Comparison of ENCODE assay signal across 8 cellular contexts in the genomic region with DNA sequence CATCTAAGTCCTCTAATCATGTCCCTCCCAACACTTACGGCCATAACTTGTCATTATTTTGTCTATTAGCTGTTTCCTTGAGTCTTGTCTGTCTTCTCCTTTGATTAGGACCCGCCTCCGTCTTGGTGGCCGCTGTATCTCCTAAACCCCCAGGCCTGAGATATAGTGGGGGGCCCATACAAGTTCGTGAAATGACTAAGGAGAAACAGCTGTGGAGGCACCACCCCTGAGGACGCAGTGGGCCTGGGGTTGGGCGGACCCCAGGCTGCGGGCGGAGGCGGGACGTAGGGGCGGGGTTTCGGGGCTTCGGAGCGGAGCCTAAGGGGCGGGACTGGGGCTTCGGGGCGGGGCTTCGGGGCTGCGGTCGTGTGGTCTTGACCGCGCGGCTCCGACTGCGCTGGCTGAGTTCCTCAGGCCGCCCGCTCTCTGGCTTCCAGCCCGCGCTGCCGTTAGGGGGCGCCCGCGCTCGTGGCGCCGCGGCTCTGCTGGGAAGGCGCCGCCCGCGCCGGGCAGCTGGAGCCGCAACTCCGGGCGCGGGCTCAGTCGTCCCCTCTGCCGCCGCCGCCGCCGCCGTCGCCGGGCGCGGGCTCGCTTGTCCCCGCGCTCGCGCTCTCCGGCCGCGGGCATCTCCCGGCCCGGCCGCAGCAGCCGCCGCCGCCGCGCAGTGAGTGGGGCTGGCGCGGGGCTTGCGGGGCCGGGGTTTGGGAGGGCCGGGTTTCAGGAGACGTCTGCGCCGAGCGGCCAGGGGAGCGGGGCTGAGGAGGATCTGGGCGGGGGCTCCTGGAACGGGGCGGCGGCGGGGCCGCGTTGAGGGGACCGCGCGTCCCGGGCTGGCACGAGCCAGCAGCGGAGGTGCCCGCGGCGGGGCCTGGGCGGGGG. TPM values are rescaled to one million over a fixed set of nuclear protein-coding genes. Genes with fewer than 3 reads are reported as not detected.
DNase-seq lines count a peak whose midpoint lies in the region; ATAC-seq and TF ChIP-seq lines count a peak whose summit lies in the region.

A gene (plus strand): TSS at position 591 of the 879 bp plus-strand sequence. CDS start 6,660 bp downstream, outside the sequence.

- H3F3A ChIP-seq in PC-3 (ENCODE audit: low read length, unreplicated experiment) = no peaks in the 10 kb centered on the region

- H2AFZ ChIP-seq in PC-3 (ENCODE audit: low read length) = peak within 1 kb of the TSS; percentile 93

- intact Hi-C loops in PC-3 (cut with micrococcal nuclease) = loop anchor here (1.0 kb wide), 5 partner anchors 20 to 159 kb away; a partner anchor contains a TSS

- H3K27ac ChIP-seq in PC-3 (ENCODE audit: low read length) = no peak within 1 kb of the TSS

- H4K20me1 ChIP-seq in PC-3 (ENCODE audit: low read length) = no peaks in the 10 kb centered on the region

- H3K4me3 ChIP-seq in PC-3 (ENCODE audit: low read length) = peak within 1 kb of the TSS; percentile 91

- no peaks in the 10 kb centered on the region for H3K36me3 ChIP-seq in PC-3 (ENCODE audit: low read depth, low read length)

- H3K4me2 ChIP-seq in PC-3 (ENCODE audit: low read length) = peak within 1 kb of the TSS; percentile 93

- peaks cover 40% of the 10 kb centered on the region for H3K4me1 ChIP-seq in PC-3 (ENCODE audit: insufficient read depth, low read length)

- no peaks in the 10 kb centered on the region for H3K9me2 ChIP-seq in PC-3 (replicated peaks; ENCODE audit: low read length)

- H3K79me2 ChIP-seq in PC-3 (ENCODE audit: low read length) = peaks cover 45% of the 10 kb centered on the region

- H3K9me3 ChIP-seq in PC-3 (ENCODE audit: low read length) = no peaks in the 10 kb centered on the region

- CTCF ChIA-PET in PC-3 (lab: Charles Lee) = interaction anchor here (1.0 to 1.4 kb wide), 2 partner anchors 20 to 69 kb away, joined by 3 to 4 read pairs; no protein-coding TSS in a partner anchor

- TF ChIP-seq CTCF in PC-3 (conservative IDR thresholded peaks at IDR 0.05; ENCODE audit: low read depth, low read length) = peak; percentile 55

- POLR2A ChIA-PET in PC-3 (lab: Charles Lee; ENCODE audit: unreplicated experiment) = interaction anchor here (0.7 kb wide), 1 partner anchor 15 kb away, joined by 4 read pairs; no protein-coding TSS in a partner anchor

- H3K9ac ChIP-seq in PC-3 (ENCODE audit: low read length) = peak within 1 kb of the TSS; percentile 78

- no TSS peak for BruUV-seq in PC-3 (replicated peaks; lab: Mats Ljungman, UMichigan)

- ATAC-seq in GM21526 (IDR thresholded peaks at IDR 0.05; ENCODE audit: low FRiP score, unreplicated experiment) (peak; percentile 91), PC-3 (peak; percentile 83), esophagus mucosa (peak; percentile 94)

- no peaks in the 10 kb centered on the region for H3K27me3 ChIP-seq in PC-3 (ENCODE audit: low read length)

- peak; percentile 75 for DNase-seq in DMS114 treated with DMSO at 0.1 percent for 48 hours (lab: John Stamatoyannopoulos, UW; ENCODE audit: unreplicated experiment)
- DNase-seq in HuH-7.5 (ENCODE audit: low spot score) = peak; percentile 33
- DNase-seq in PC-3 = peak; percentile 97
- DNase-seq in activated T-cell treated with anti-CD3 and anti-CD28 coated beads, Interleukin-2, amount 50 U/mL, for 1 hour = peak; percentile 90
- DNase-seq in myocyte (ENCODE audit: low read depth) = peak; percentile 93
- peak; percentile 66 to 85 for DNase-seq in stimulated activated CD8-positive, alpha-beta memory T cell treated with anti-CD3 and anti-CD28 coated beads, Interleukin-7, amount 100 ng/mL, for 4 hours (ENCODE audit: low read depth in 2 of 2)

RNA-seq across cellular contexts. Expression of the gene that starts here (rescaled TPM):
- total RNA-seq in PC-3 (2014; rRNA removed) (13.1 and 13.6 TPM in 2 replicates), esophagus mucosa (8.0 TPM), myocyte (11.7 and 14.0 TPM in 2 replicates)
- polyA plus RNA-seq in myocyte (2012) = 5.2 TPM

Comparison
In these comparisons a context has a peak if more than half of its experiments do, and no peak if none do; other contexts are left out.
1. DNase-seq: peak in every context shown above with its lines; median percentile 97 in PC-3; 93 in myocyte; 90 in activated T-cell treated with anti-CD3 and anti-CD28 coated beads, Interleukin-2, amount 50 U/mL, for 1 hour; 76 in stimulated activated CD8-positive, alpha-beta memory T cell treated with anti-CD3 and anti-CD28 coated beads, Interleukin-7, amount 100 ng/mL, for 4 hours; 75 in DMS114 treated with DMSO at 0.1 percent for 48 hours; 33 in HuH-7.5.